Comparison of ENCODE assay signal across 8 cellular contexts in genomic region chr21:37758997-37759396, GRCh38.
A peak's percentile ranks its signal among the peaks of the same experiment; 100 is the strongest.
DNase-seq lines count a peak whose midpoint lies in the region; ATAC-seq, FAIRE-seq and TF ChIP-seq lines count a peak whose summit lies in the region.

No MANE protein-coding gene starts in this region.

- BruUV-seq in GM12878 (replicated peaks; lab: Mats Ljungman, UMichigan), result no TSS peak

- H3K4me3 Mint-ChIP-seq in naive thymus-derived CD4-positive, alpha-beta T cell, result no peak overlapping the region

- 31% methylated on average over 7 of the region's 7 CpGs for WGBS in GM12878 (ENCODE audit: insufficient coverage, insufficient replicate concordance, low lambda C conversion rate, missing lambda C conversion rate)

- no peaks in the 10 kb centered on the region for H3K27me3 ChIP-seq in GM12878 (replicated peaks in 1 of 2; ENCODE audit: control insufficient read depth in 2 of 2, insufficient read depth in 2 of 2, low read length in 1 of 2)
- no peaks in the 10 kb centered on the region for H3K27me3 ChIP-seq in naive thymus-derived CD4-positive, alpha-beta T cell (ENCODE audit: control insufficient read depth in 2 of 2, insufficient read depth in 2 of 2, low read length in 2 of 2)

- no peaks in the 10 kb centered on the region for H3K36me3 ChIP-seq in GM12878 (ENCODE audit: control insufficient read depth in 2 of 2, insufficient read depth in 2 of 2, low read length in 1 of 2)
- no peaks in the 10 kb centered on the region for H3K36me3 ChIP-seq in naive thymus-derived CD4-positive, alpha-beta T cell (ENCODE audit: control insufficient read depth in 2 of 3, insufficient read depth in 3 of 3, low read length in 3 of 3)

- H3K27ac ChIP-seq in GM12878 (ENCODE audit: control insufficient read depth, insufficient read depth), result no peak overlapping the region
- no peak overlapping the region for H3K27ac ChIP-seq in naive thymus-derived CD4-positive, alpha-beta T cell (ENCODE audit: low read depth, low read length)

- RAD21 ChIA-PET in GM12878 (lab: Charles Lee; ENCODE audit: unreplicated experiment), result interaction anchor here (1.2 kb wide), 1 partner anchor 368 kb away, joined by 6 read pairs; no protein-coding TSS in a partner anchor

- no peak overlapping the region for H3K4me2 ChIP-seq in GM12878 (ENCODE audit: control insufficient read depth, insufficient read depth)

- CTCF ChIA-PET in GM12878 (lab: Yijun Ruan, JAX), result interaction anchor here (1.0 to 1.4 kb wide), 3 partner anchors 48 to 369 kb away, joined by 4 to 8 read pairs (median 6); no protein-coding TSS in a partner anchor
- CTCF ChIA-PET in naive thymus-derived CD4-positive, alpha-beta T cell (lab: Charles Lee), result no interaction called here

- DNase-seq in 8988T (peak; percentile 39), GM12864 (ENCODE audit: low read depth) (no peak), NCI-H2196 treated with DMSO at 0.1 percent for 48 hours (lab: John Stamatoyannopoulos, UW; ENCODE audit: unreplicated experiment) (peak; percentile 58), GM12878 (ENCODE audit: low read depth, low spot score) (no peak), GM19239 (ENCODE audit: insufficient read length, low spot score) (no peak)
- DNase-seq in naive thymus-derived CD4-positive, alpha-beta T cell, result no peak
- DNase-seq in activated CD8-positive, alpha-beta memory T cell treated with anti-CD3 and anti-CD28 coated beads, Interleukin-2, amount 50 U/mL, for 48 hours, result no peak

- H3K27ac Mint-ChIP-seq in naive thymus-derived CD4-positive, alpha-beta T cell, result no peak overlapping the region

- FAIRE-seq in GM12878 (lab: Jason Lieb, UNC) (no peak), GM19239 (lab: Jason Lieb, UNC) (no peak)

- POLR2A ChIA-PET in GM12878 (lab: Charles Lee), result no interaction called here
- POLR2A ChIA-PET in naive thymus-derived CD4-positive, alpha-beta T cell (lab: Charles Lee), result no interaction called here

- peaks cover 0 to 20% (median 10%) of the 10 kb centered on the region in 5 donors for H3K27me3 Mint-ChIP-seq in naive thymus-derived CD4-positive, alpha-beta T cell

- peaks cover 0 to 3% (median 0%) of the 10 kb centered on the region in 11 donors for H3K9me3 Mint-ChIP-seq in naive thymus-derived CD4-positive, alpha-beta T cell

- in situ Hi-C loops in GM12878 (cut with MboI), result no loop called here

- TF ChIP-seq POLR2A in GM12878 (IDR thresholded peaks at IDR 0.05; ENCODE audit: low read depth, low read length), result no peak

- ATAC-seq in GM12878 (peak; percentile 66), GM18520 (IDR thresholded peaks at IDR 0.05; ENCODE audit: unreplicated experiment) (no peak)
- peak; percentile 29 for ATAC-seq in naive thymus-derived CD4-positive, alpha-beta T cell

- TF ChIP-seq CTCF in GM12864 (IDR thresholded peaks at IDR 0.05; ENCODE audit: low read depth, low read length, missing control alignments), result peak; percentile 57
- peak; percentile 16 to 42 (median 31); a peak in 4 of 6 replicates for TF ChIP-seq CTCF in GM12878 (IDR thresholded peaks at IDR 0.05 in 2 of 3, conservative IDR thresholded peaks at IDR 0.05 in 1 of 3; ENCODE audit: control insufficient read depth in 2 of 3, extremely low read depth in 1 of 3, insufficient read depth in 1 of 3, low read depth in 3 of 3, low read length in 3 of 3)

- no peak overlapping the region for H2AFZ ChIP-seq in GM12878 (ENCODE audit: control insufficient read depth, low read depth, low read length)

- no peaks in the 10 kb centered on the region for H3K36me3 Mint-ChIP-seq in naive thymus-derived CD4-positive, alpha-beta T cell

- H3K4me3 ChIP-seq in GM12864 (ENCODE audit: low read depth, low read length) (no peak overlapping the region), GM12878 (no peak overlapping the region)
- H3K4me3 ChIP-seq in naive thymus-derived CD4-positive, alpha-beta T cell (ENCODE audit: low read length), result no peak overlapping the region

- no peak for TF ChIP-seq EP300 in GM12878 (IDR thresholded peaks at IDR 0.05; ENCODE audit: borderline replicate concordance in 1 of 2, control insufficient read depth in 1 of 2, low read depth in 2 of 2, low read length in 2 of 2)

- TF ChIP-seq RAD21 in GM12878 (IDR thresholded peaks at IDR 0.05; ENCODE audit: insufficient read depth, low read depth, low read length), result peak; percentile 50

- peaks cover 0 to 2% (median 0%) of the 10 kb centered on the region in 7 donors for H3K4me1 Mint-ChIP-seq in naive thymus-derived CD4-positive, alpha-beta T cell

- no peaks in the 10 kb centered on the region for H3K4me1 ChIP-seq in GM12878 (ENCODE audit: control insufficient read depth, insufficient read depth, low read length)
- H3K4me1 ChIP-seq in naive thymus-derived CD4-positive, alpha-beta T cell (ENCODE audit: control insufficient read depth in 2 of 2, insufficient read depth in 2 of 2, low read length in 2 of 2), result no peaks in the 10 kb centered on the region

- no peak overlapping the region for H3K9ac ChIP-seq in GM12878 (ENCODE audit: control insufficient read depth, insufficient read depth, low read length)

- intact Hi-C loops in GM12878 (cut with micrococcal nuclease; ENCODE audit: unreplicated experiment), result no loop called here
- intact Hi-C loops in naive thymus-derived CD4-positive, alpha-beta T cell (cut with micrococcal nuclease), result no loop called here

- SMC1A ChIA-PET in GM12878 (lab: Charles Lee; ENCODE audit: uncharacterized antibody, unreplicated experiment), result interaction anchor here (0.6 to 1.3 kb wide), 7 partner anchors 12 to 415 kb away, joined by 3 to 4 read pairs (median 3); no protein-coding TSS in a partner anchor

- no peaks in the 10 kb centered on the region for H3K79me2 ChIP-seq in GM12878 (ENCODE audit: control insufficient read depth, insufficient read depth, low read length)

- no peaks in the 10 kb centered on the region for H3K9me3 ChIP-seq in GM12878 (replicated peaks; ENCODE audit: control insufficient read depth, insufficient read depth, low read length)
- H3K9me3 ChIP-seq in naive thymus-derived CD4-positive, alpha-beta T cell (ENCODE audit: control insufficient read depth in 2 of 3, low read length in 3 of 3), result no peaks in the 10 kb centered on the region

- no peaks in the 10 kb centered on the region for H4K20me1 ChIP-seq in GM12878 (ENCODE audit: control insufficient read depth, insufficient read depth)

TF ChIP-seq in GM12878, 131 proteins besides CTCF, POLR2A, EP300 and RAD21:
- TF ChIP-seq NFXL1 (IDR thresholded peaks at IDR 0.05; ENCODE audit: borderline replicate concordance), result no peak
- peak; percentile 48; the same call in 1 of the 2 replicates for TF ChIP-seq SMC3 (IDR thresholded peaks at IDR 0.05; ENCODE audit: borderline replicate concordance, low read length)

Comparison
In these comparisons a context has a peak if more than half of its experiments do, and no peak if none do; other contexts are left out.
1. DNase-seq: peak in 8988T (single experiment) and NCI-H2196 treated with DMSO at 0.1 percent for 48 hours (single experiment); none in GM12864 (single experiment), GM12878 (single experiment), naive thymus-derived CD4-positive, alpha-beta T cell (0 of 9), GM19239 (single experiment) and activated CD8-positive, alpha-beta memory T cell treated with anti-CD3 and anti-CD28 coated beads, Interleukin-2, amount 50 U/mL, for 48 hours (single experiment).